Comparison of ENCODE assay signal across 16 cellular contexts in the genomic region with DNA sequence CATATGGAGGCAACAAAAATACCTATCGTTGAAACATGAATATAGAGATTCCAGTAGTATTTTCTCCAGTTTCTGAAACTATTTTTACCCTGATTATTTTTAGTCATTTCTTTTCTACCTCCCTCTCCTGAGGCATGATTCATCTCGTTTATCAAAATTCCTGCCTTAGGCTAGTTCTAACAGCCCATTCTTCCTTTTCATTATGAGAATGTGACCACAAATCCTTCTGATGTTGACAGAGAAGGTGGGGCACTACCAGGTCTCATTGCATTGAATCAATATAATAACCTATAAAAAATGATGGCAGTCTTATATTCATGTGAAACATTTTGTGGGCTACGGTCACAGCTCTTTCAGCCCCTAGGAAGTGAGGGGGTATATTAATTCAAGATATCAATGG.
DNase-seq lines count a peak whose midpoint lies in the region; ATAC-seq, FAIRE-seq and TF ChIP-seq lines count a peak whose summit lies in the region.
"Had no signal": no experiment of that assay in that cellular context is flagged by ENCODE, and none has a peak within 500 bp of the region (broad histone marks: within the 10 kb centered on the region; RNA-seq: fewer than 3 reads in every experiment).

No MANE protein-coding gene starts in this region.

- peaks cover 0 to 3% (median 0%) of the 10 kb centered on the region in 9 donors for H3K9me3 Mint-ChIP-seq in naive thymus-derived CD8-positive, alpha-beta T cell
- H3K9me3 Mint-ChIP-seq: endodermal cell had no signal

- H3K36me3 ChIP-seq in HEK293 (ENCODE audit: control insufficient read depth in 2 of 2, insufficient read depth in 1 of 2, low read length in 2 of 2), result no peaks in the 10 kb centered on the region
- H3K36me3 ChIP-seq in pancreas, result no peaks in the 10 kb centered on the region
- no peaks in the 10 kb centered on the region for H3K36me3 ChIP-seq in prostate gland

- H3K4me1 Mint-ChIP-seq in naive thymus-derived CD8-positive, alpha-beta T cell, result no peaks in the 10 kb centered on the region
- H3K4me1 Mint-ChIP-seq: endodermal cell had no signal

- no peak overlapping the region for H3K27ac Mint-ChIP-seq in naive thymus-derived CD8-positive, alpha-beta T cell
- H3K27ac Mint-ChIP-seq: activated CD8-positive, alpha-beta T cell treated with anti-CD3 and anti-CD28 coated beads, Interleukin-2, amount 10 ng/mL, durations not matched to agents 7 days and 5 days; endodermal cell had no signal

- no peaks in the 10 kb centered on the region for H3K36me3 Mint-ChIP-seq in naive thymus-derived CD8-positive, alpha-beta T cell

- TF ChIP-seq CTCF in HEK293 (tag by site-specific recombination; IDR thresholded peaks at IDR 0.05), result no peak
- TF ChIP-seq CTCF in fibroblast of the aortic adventitia (IDR thresholded peaks at IDR 0.05; ENCODE audit: insufficient read depth, low read length), result no peak
- no peak for TF ChIP-seq CTCF in pancreas (IDR thresholded peaks at IDR 0.05)
- no peak for TF ChIP-seq CTCF in prostate gland (IDR thresholded peaks at IDR 0.05)

- H3K27ac ChIP-seq in HEK293 (ENCODE audit: extremely low read depth, low read depth, low read length) (no peak overlapping the region), pancreas (no peak overlapping the region), prostate gland (no peak overlapping the region)
- H3K27ac ChIP-seq: HL-60 had no signal

- no peak for TF ChIP-seq POLR2A in prostate gland (IDR thresholded peaks at IDR 0.05)

- intact Hi-C loops in pancreas (cut with DNase I), result no loop called here
- intact Hi-C loops in prostate gland (cut with DNase I), result no loop called here

- no peak overlapping the region for H3K4me3 Mint-ChIP-seq in naive thymus-derived CD8-positive, alpha-beta T cell
- H3K4me3 Mint-ChIP-seq: activated CD8-positive, alpha-beta T cell treated with anti-CD3 and anti-CD28 coated beads, Interleukin-2, amount 10 ng/mL, durations not matched to agents 7 days and 5 days; endodermal cell had no signal

- H3K4me3 ChIP-seq in HEK293 (ENCODE audit: low read depth, low read length), result no peak overlapping the region
- no peak overlapping the region for H3K4me3 ChIP-seq in fibroblast of the aortic adventitia (ENCODE audit: low read depth, low read length)
- H3K4me3 ChIP-seq in pancreas, result no peak overlapping the region
- H3K4me3 ChIP-seq in prostate gland, result no peak overlapping the region

- H3K4me1 ChIP-seq in HEK293 (ENCODE audit: control insufficient read depth, insufficient read depth, low read length) (no peaks in the 10 kb centered on the region; the same call in 1 of the 2 replicates), pancreas (no peaks in the 10 kb centered on the region), prostate gland (replicated peaks) (no peaks in the 10 kb centered on the region)

- 51 to 61% methylated on average over 3 of the region's 3 CpGs for WGBS in pancreas, 2 donors
- WGBS in prostate gland, result 46% methylated on average over 3 of the region's 3 CpGs

- H3K9me3 ChIP-seq in HEK293 (ENCODE audit: control insufficient read depth, insufficient read depth, low read depth, low read length), result no peaks in the 10 kb centered on the region
- H3K9me3 ChIP-seq in pancreas, result no peaks in the 10 kb centered on the region
- H3K9me3 ChIP-seq in prostate gland, result no peaks in the 10 kb centered on the region

- FAIRE-seq in RCC 7860 (lab: Jason Lieb, UNC), result no peak
- FAIRE-seq in pancreas (lab: Jason Lieb, UNC), result no peak
- FAIRE-seq: kidney had no signal

- H3K27me3 ChIP-seq in pancreas, result no peaks in the 10 kb centered on the region
- no peaks in the 10 kb centered on the region for H3K27me3 ChIP-seq in prostate gland (replicated peaks; ENCODE audit: insufficient read depth)

- POLR2A ChIA-PET in HEK293 (lab: Yijun Ruan, JAX), result no interaction called here
- POLR2A ChIA-PET in naive thymus-derived CD8-positive, alpha-beta T cell (lab: Charles Lee), result no interaction called here

- ATAC-seq in pancreas (no peak), HG02623 (IDR thresholded peaks at IDR 0.05; ENCODE audit: unreplicated experiment) (no peak)
- ATAC-seq in naive thymus-derived CD8-positive, alpha-beta T cell, result no peak
- ATAC-seq: activated CD8-positive, alpha-beta T cell treated with anti-CD3 and anti-CD28 coated beads, Interleukin-2, amount 10 ng/mL, durations not matched to agents 7 days and 5 days had no signal

- peaks cover 0 to 5% (median under 1%) of the 10 kb centered on the region in 5 donors for H3K27me3 Mint-ChIP-seq in naive thymus-derived CD8-positive, alpha-beta T cell

- CTCF ChIA-PET in HEK293 (lab: Yijun Ruan, JAX), result interaction anchor here (2.0 kb wide), 1 partner anchor 485 kb away, joined by 5 read pairs; no protein-coding TSS in a partner anchor

- peak; percentile 12 for DNase-seq in AG20443 (ENCODE audit: low spot score)
- DNase-seq in RCC 7860 (ENCODE audit: low spot score), result peak; percentile 43
- DNase-seq in fibroblast of the aortic adventitia (ENCODE audit: low read depth), result peak; percentile 64
- DNase-seq in pancreas, result no peak
- DNase-seq in prostate gland (ENCODE audit: low spot score), result no peak
- DNase-seq in naive thymus-derived CD8-positive, alpha-beta T cell, result no peak
- DNase-seq: activated CD8-positive, alpha-beta T cell treated with anti-CD3 and anti-CD28 coated beads, Interleukin-2, amount 10 ng/mL, durations not matched to agents 7 days and 5 days; activated gamma-delta T cell treated with Interleukin-2 at 50 U/mL for 16 hours; endodermal cell; HCEC 1CT; kidney; posterior cingulate gyrus; stimulated activated CD4-positive, alpha-beta T cell treated with anti-CD3 and anti-CD28 coated beads, Interleukin-12 subunit alpha, Interleukin-12 subunit beta, amount 100 ng/mL, for 4 hours had no signal

TF ChIP-seq in HEK293, 187 proteins besides CTCF, POLR2A, EP300 and RAD21:
- no peak for TF ChIP-seq ZNF777 (tag by site-specific recombination; IDR thresholded peaks at IDR 0.05; ENCODE audit: borderline replicate concordance)
- no peak for TF ChIP-seq ZNF114 (tag by site-specific recombination; IDR thresholded peaks at IDR 0.05)
- TF ChIP-seq, protein P1, sequence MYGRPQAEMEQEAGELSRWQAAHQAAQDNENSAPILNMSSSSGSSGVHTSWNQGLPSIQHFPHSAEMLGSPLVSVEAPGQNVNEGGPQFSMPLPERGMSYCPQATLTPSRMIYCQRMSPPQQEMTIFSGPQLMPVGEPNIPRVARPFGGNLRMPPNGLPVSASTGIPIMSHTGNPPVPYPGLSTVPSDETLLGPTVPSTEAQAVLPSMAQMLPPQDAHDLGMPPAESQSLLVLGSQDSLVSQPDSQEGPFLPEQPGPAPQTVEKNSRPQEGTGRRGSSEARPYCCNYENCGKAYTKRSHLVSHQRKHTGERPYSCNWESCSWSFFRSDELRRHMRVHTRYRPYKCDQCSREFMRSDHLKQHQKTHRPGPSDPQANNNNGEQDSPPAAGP (tag by site-specific recombination; IDR thresholded peaks at IDR 0.05), result peak; percentile 50; the same call in 1 of the 2 replicates
- TF ChIP-seq, protein P2, sequence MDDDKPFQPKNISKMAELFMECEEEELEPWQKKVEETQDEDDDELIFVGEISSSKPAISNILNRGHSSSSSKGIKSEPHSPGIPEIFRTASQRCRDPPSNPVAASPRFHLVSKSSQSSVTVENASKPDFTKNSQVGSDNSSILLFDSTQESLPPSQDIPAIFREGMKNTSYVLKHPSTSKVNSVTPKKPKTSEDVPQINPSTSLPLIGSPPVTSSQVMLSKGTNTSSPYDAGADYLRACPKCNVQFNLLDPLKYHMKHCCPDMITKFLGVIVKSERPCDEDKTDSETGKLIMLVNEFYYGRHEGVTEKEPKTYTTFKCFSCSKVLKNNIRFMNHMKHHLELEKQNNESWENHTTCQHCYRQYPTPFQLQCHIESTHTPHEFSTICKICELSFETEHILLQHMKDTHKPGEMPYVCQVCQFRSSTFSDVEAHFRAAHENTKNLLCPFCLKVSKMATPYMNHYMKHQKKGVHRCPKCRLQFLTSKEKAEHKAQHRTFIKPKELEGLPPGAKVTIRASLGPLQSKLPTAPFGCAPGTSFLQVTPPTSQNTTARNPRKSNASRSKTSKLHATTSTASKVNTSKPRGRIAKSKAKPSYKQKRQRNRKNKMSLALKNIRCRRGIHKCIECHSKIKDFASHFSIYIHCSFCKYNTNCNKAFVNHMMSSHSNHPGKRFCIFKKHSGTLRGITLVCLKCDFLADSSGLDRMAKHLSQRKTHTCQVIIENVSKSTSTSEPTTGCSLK (tag by site-specific recombination; IDR thresholded peaks at IDR 0.05), result no peak
- TF ChIP-seq HOXD13 (CRISPR knock-in tag; IDR thresholded peaks at IDR 0.05; ENCODE audit: borderline replicate concordance), result peak; percentile 74; the same call in 1 of the 2 replicates
- no peak for TF ChIP-seq ZNF654 (tag by site-specific recombination; IDR thresholded peaks at IDR 0.05; ENCODE audit: low read depth)
- no peak for TF ChIP-seq ZNF37A (tag by site-specific recombination; IDR thresholded peaks at IDR 0.05)
- TF ChIP-seq, protein P3, sequence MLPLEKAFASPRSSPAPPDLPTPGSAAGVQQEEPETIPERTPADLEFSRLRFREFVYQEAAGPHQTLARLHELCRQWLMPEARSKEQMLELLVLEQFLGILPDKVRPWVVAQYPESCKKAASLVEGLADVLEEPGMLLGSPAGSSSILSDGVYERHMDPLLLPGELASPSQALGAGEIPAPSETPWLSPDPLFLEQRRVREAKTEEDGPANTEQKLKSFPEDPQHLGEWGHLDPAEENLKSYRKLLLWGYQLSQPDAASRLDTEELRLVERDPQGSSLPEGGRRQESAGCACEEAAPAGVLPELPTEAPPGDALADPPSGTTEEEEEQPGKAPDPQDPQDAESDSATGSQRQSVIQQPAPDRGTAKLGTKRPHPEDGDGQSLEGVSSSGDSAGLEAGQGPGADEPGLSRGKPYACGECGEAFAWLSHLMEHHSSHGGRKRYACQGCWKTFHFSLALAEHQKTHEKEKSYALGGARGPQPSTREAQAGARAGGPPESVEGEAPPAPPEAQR (tag by site-specific recombination; IDR thresholded peaks at IDR 0.05), result no peak
- no peak for TF ChIP-seq ZXDB (tag by site-specific recombination; IDR thresholded peaks at IDR 0.05)
- TF ChIP-seq ZSCAN30 (tag by site-specific recombination; IDR thresholded peaks at IDR 0.05), result no peak
- TF ChIP-seq KLF1 (tag by site-specific recombination; IDR thresholded peaks at IDR 0.05), result peak; percentile 78
- no peak for TF ChIP-seq FEZF1 (tag by site-specific recombination; IDR thresholded peaks at IDR 0.05)

Comparison
In these comparisons a context has a peak if more than half of its experiments do, and no peak if none do; other contexts are left out.
1. DNase-seq: peak in AG20443 (single experiment), RCC 7860 (single experiment) and fibroblast of the aortic adventitia (single experiment); none in pancreas (0 of 6), prostate gland (single experiment) and naive thymus-derived CD8-positive, alpha-beta T cell (0 of 10).